ENCODE assay signal across 8 cellular contexts in the genomic region with DNA sequence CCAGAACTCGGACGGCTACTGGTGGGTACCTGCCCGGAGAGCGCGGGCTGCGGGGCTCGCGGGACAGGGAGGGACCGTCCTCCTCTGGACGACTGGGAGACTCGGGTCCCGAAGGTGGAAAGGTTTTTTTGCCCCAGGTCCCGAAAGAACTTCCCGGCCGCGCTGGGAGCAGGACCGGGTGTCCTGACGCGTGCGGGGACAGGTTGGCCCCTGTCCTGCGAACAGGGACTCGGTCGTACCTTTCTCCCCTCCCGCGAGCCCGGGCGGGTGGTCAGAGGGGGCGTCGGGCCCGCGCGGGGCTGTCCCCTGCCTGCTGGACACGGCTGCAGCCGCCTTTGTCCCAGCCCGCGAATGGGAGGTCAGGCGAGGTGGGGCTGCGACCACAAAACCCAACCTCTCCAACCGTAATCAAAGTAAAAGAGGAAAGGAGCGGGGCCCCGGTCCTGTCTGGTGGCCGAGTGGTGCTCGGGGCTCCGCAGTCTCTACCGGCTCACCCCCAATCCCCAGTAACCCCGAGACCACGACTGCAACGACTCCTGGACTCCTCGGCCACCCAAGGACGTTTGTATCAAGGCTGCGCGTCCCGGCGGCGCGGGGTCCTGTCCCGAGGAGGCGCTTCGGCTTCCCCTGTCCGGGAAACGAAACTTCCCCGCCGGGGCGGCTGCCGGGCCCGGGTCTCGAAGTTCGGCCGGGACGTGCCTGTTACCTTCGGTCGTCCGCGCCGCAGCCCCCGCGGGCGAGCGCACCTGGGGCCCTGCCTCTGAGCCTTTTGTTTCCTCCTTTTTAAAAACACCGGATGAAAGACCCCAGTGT. TPM values are rescaled to one million over a fixed set of nuclear protein-coding genes. Genes with fewer than 3 reads are reported as not detected.
A peak's percentile ranks its signal among the peaks of the same experiment; 100 is the strongest.
DNase-seq lines count a peak whose midpoint lies in the region; ATAC-seq and TF ChIP-seq lines count a peak whose summit lies in the region.

No MANE protein-coding gene starts in this region.

- H3K27me3 ChIP-seq in BLaER1: peaks cover 96% of the 10 kb centered on the region
- no peaks in the 10 kb centered on the region for H3K27me3 ChIP-seq in hepatocyte
- peaks cover 39 to 78% (median 57%) of the 10 kb centered on the region in 3 donors for H3K27me3 ChIP-seq in gastrocnemius medialis

- peak overlapping the region; percentile 66 for H3K4me3 ChIP-seq in BLaER1
- peak overlapping the region; percentile 84 for H3K4me3 ChIP-seq in hepatocyte
- peak overlapping the region; percentile 52 to 59 (median 58) for H3K4me3 ChIP-seq in gastrocnemius medialis

- peak; percentile 52 for DNase-seq in hepatocyte (ENCODE audit: low spot score)
- no peak for DNase-seq in gastrocnemius medialis
- DNase-seq in stimulated activated CD4-positive, alpha-beta T cell treated with anti-CD3 and anti-CD28 coated beads, Interleukin-4, amount 100 ng/mL, for 1 hour: no peak

- H3K4me1 ChIP-seq in BLaER1: peaks cover 23% of the 10 kb centered on the region
- H3K4me1 ChIP-seq in hepatocyte (ENCODE audit: insufficient read depth): peaks cover 26% of the 10 kb centered on the region
- peaks cover 5 to 7% of the 10 kb centered on the region in 2 donors for H3K4me1 ChIP-seq in gastrocnemius medialis

- H3K9me2 ChIP-seq in hepatocyte (replicated peaks; ENCODE audit: insufficient read depth): no peaks in the 10 kb centered on the region

- H3K36me3 ChIP-seq in BLaER1 (no peaks in the 10 kb centered on the region), hepatocyte (replicated peaks; ENCODE audit: insufficient read depth, low read depth) (no peaks in the 10 kb centered on the region), gastrocnemius medialis (no peaks in the 10 kb centered on the region)

- 1% methylated on average over 68 of the region's 80 CpGs for WGBS in hepatocyte (ENCODE audit: low lambda C conversion rate, missing lambda C conversion rate)

- H3K27ac Mint-ChIP-seq in activated naive CD8-positive, alpha-beta T cell: no peak overlapping the region

- intact Hi-C loops in gastrocnemius medialis (cut with DNase I; ENCODE audit: low total_unique reads): no loop called here

- ATAC-seq in HG03354 (IDR thresholded peaks at IDR 0.05; ENCODE audit: poor library complexity, severe bottlenecking, unreplicated experiment) (peak; percentile 16), gastrocnemius medialis (no peak), HG02763 (IDR thresholded peaks at IDR 0.05; ENCODE audit: unreplicated experiment) (no peak), HG02870 (IDR thresholded peaks at IDR 0.05; ENCODE audit: unreplicated experiment) (no peak)

- TF ChIP-seq POLR2A in gastrocnemius medialis (IDR thresholded peaks at IDR 0.05): no peak

- H4K20me1 ChIP-seq in BLaER1: peaks cover 58% of the 10 kb centered on the region
- no peaks in the 10 kb centered on the region for H4K20me1 ChIP-seq in hepatocyte (ENCODE audit: insufficient read depth, poor library complexity, severe bottlenecking)

- H2AFZ ChIP-seq in hepatocyte: peak overlapping the region; percentile 51

- H3K9me3 Mint-ChIP-seq in activated naive CD8-positive, alpha-beta T cell (ENCODE audit: low read depth): no peaks in the 10 kb centered on the region

- TF ChIP-seq CTCF in hepatocyte (IDR thresholded peaks at IDR 0.05; ENCODE audit: poor library complexity) (no peak), gastrocnemius medialis (IDR thresholded peaks at IDR 0.05 in 4 of 5, conservative IDR thresholded peaks at IDR 0.05 in 1 of 5) (no peak)

- no peaks in the 10 kb centered on the region for H3K36me3 Mint-ChIP-seq in activated naive CD8-positive, alpha-beta T cell

- H3K4me1 Mint-ChIP-seq in activated naive CD8-positive, alpha-beta T cell (ENCODE audit: low read depth): peaks cover 7% of the 10 kb centered on the region

- in situ Hi-C loops in gastrocnemius medialis (cut with MboI; ENCODE audit: low sequenced_read_pairs in 4 of 4): no loop called here

- peaks cover 49% of the 10 kb centered on the region for H3K79me2 ChIP-seq in hepatocyte

- H3K27me3 Mint-ChIP-seq in activated naive CD8-positive, alpha-beta T cell: peaks cover 48% of the 10 kb centered on the region

- peak overlapping the region; percentile 82 for H3K4me3 Mint-ChIP-seq in activated naive CD8-positive, alpha-beta T cell

- peak overlapping the region; percentile 96 for H3K4me2 ChIP-seq in BLaER1
- peak overlapping the region; percentile 75 for H3K4me2 ChIP-seq in hepatocyte

- H3K27ac ChIP-seq in BLaER1: no peak overlapping the region
- H3K27ac ChIP-seq in hepatocyte: peak overlapping the region; percentile 98
- no peak overlapping the region for H3K27ac ChIP-seq in gastrocnemius medialis

- H3K9me3 ChIP-seq in BLaER1: no peaks in the 10 kb centered on the region
- no peaks in the 10 kb centered on the region for H3K9me3 ChIP-seq in hepatocyte (ENCODE audit: low read depth)
- H3K9me3 ChIP-seq in gastrocnemius medialis: no peaks in the 10 kb centered on the region

- 0 out of 2 replicates have a peak overlapping the region, but pooled peaks have one; percentile 4 for H3K9ac ChIP-seq in BLaER1

RNA-seq across cellular contexts. Expression of a gene that starts 0.8 kb away (rescaled TPM):
- total RNA-seq in hepatocyte: 123 and 156 TPM in 2 replicates
- 73.7 and 78.1 TPM in 2 replicates for polyA plus RNA-seq in hepatocyte
- total RNA-seq in gastrocnemius medialis: 1 to 10 TPM in 1 of 4 donors, under 1 TPM in 3; 0.31 to 1.1 (median 0.65) TPM

RNA-seq across cellular contexts. Expression of a gene that starts 47.7 kb away (rescaled TPM):
- total RNA-seq in hepatocyte: 14.6 and 15.3 TPM in 2 replicates
- polyA plus RNA-seq in hepatocyte: 4.0 and 7.6 TPM in 2 replicates
- total RNA-seq in gastrocnemius medialis: 10 to 100 TPM; 14.3 to 16.6 (median 15.3) TPM

Comparison
In these comparisons a context has a peak if more than half of its experiments do, and no peak if none do; other contexts are left out.
1. RNA of a gene that starts 0.8 kb away (total RNA-seq): 123 to 156 TPM in hepatocyte; 0.31 to 1.1 TPM in gastrocnemius medialis; every median in the first group is over 10 times any median in the second.
2. Peak in every context shown above with its lines, with median percentiles within 50 percentile points of each other: H3K4me3 ChIP-seq.